Comparison of ENCODE assay signal across 12 cellular contexts in the genomic region with DNA sequence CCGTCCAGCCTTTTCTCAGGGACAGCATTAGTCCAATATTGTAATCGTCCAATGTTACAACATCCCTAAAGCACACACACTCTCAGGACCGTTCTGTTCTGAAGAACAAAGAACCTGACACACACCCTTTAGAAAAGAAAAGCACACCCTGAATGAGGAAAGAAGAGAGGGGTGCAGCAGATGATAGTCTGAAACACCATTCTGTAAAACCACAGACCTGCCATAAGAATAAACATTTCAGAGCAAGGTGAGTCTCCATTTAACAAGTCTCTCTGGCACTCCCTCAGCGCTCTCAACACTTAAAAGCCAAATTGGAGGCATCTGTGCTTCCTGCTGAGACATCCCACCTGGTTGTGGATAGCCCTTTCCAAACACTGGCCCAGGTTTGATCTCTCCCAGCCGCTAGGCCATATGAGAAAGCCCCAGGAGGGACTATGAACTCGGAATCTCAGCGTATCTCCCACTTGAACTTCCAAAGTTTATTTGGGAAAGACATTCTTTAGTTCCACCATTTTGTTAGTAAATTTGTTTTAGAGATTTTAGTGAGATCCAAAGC. TPM values are rescaled to one million over a fixed set of nuclear protein-coding genes. Genes with fewer than 3 reads are reported as not detected.
DNase-seq lines count a peak whose midpoint lies in the region; ATAC-seq, FAIRE-seq and TF ChIP-seq lines count a peak whose summit lies in the region.
"Had no signal": no experiment of that assay in that cellular context is flagged by ENCODE, and none has a peak within 500 bp of the region (broad histone marks: within the 10 kb centered on the region; RNA-seq: fewer than 3 reads in every experiment).

No MANE protein-coding gene starts in this region.

- no peaks in the 10 kb centered on the region for H3K36me3 ChIP-seq in left ventricle myocardium inferior
- H3K36me3 ChIP-seq in mesenchymal stem cell (ENCODE audit: control insufficient read depth in 1 of 2, insufficient read depth in 2 of 2, low read depth in 1 of 2, low read length in 2 of 2), result no peaks in the 10 kb centered on the region
- H3K36me3 ChIP-seq in BE2C, result no peaks in the 10 kb centered on the region
- no peaks in the 10 kb centered on the region for H3K36me3 ChIP-seq in trophoblast cell (ENCODE audit: control insufficient read depth in 1 of 2, insufficient read depth in 2 of 2, low read length in 2 of 2)

- FAIRE-seq in RCC 7860 (lab: Jason Lieb, UNC), result no peak

- H2BK5ac ChIP-seq in mesenchymal stem cell (ENCODE audit: low read depth, low read length, poor library complexity, severe bottlenecking) (peak overlapping the region; percentile 11), trophoblast cell (ENCODE audit: low read depth, low read length, poor library complexity) (no peak overlapping the region)

- DNase-seq in left ventricle myocardium inferior (no peak), left ventricle myocardium superior (no peak), T-helper 17 cell (no peak), mesenchymal stem cell (no peak), BE2C (no peak), GM03348 (ENCODE audit: low spot score) (no peak), trophoblast cell (no peak), RCC 7860 (ENCODE audit: low spot score) (no peak)
- DNase-seq: foreskin fibroblast, nucleus accumbens had no signal

- H3K4me2 ChIP-seq in mesenchymal stem cell (ENCODE audit: low read length, poor library complexity, severe bottlenecking) (no peak overlapping the region), trophoblast cell (ENCODE audit: low read length) (no peak overlapping the region)

- H3K18ac ChIP-seq in mesenchymal stem cell (ENCODE audit: low read depth in 1 of 2, low read length in 2 of 2) (no peak overlapping the region), trophoblast cell (ENCODE audit: low read length) (no peak overlapping the region)

- H2AFZ ChIP-seq in mesenchymal stem cell (ENCODE audit: low read depth, low read length) (no peak overlapping the region), trophoblast cell (ENCODE audit: insufficient read depth, low read length, poor library complexity) (no peak overlapping the region)

- H3K4me3 ChIP-seq in left ventricle myocardium inferior (no peak overlapping the region), mesenchymal stem cell (ENCODE audit: insufficient read depth in 1 of 2, low read depth in 1 of 2, low read length in 2 of 2) (no peak overlapping the region), BE2C (ENCODE audit: low read depth, low read length) (no peak overlapping the region), trophoblast cell (ENCODE audit: low read depth, low read length) (no peak overlapping the region)

- H3K27me3 ChIP-seq in left ventricle myocardium inferior (ENCODE audit: low read depth) (no peaks in the 10 kb centered on the region), mesenchymal stem cell (ENCODE audit: control insufficient read depth in 1 of 2, insufficient read depth in 1 of 2, low read length in 2 of 2) (no peaks in the 10 kb centered on the region), BE2C (no peaks in the 10 kb centered on the region), trophoblast cell (ENCODE audit: insufficient read depth, low read length) (no peaks in the 10 kb centered on the region)

- H4K8ac ChIP-seq in mesenchymal stem cell (ENCODE audit: low read length) (no peak overlapping the region), trophoblast cell (ENCODE audit: low read depth, low read length) (no peak overlapping the region)

- H3K4me3 Mint-ChIP-seq in T-helper 17 cell, result no peak overlapping the region

- H3K4me1 Mint-ChIP-seq in T-helper 17 cell, result peaks cover 62% of the 10 kb centered on the region

- no peak for TF ChIP-seq CTCF in left ventricle myocardium inferior (IDR thresholded peaks at IDR 0.05; ENCODE audit: borderline replicate concordance)
- TF ChIP-seq CTCF in BE2C (IDR thresholded peaks at IDR 0.05; ENCODE audit: low read depth, low read length), result no peak

- H3K79me1 ChIP-seq in mesenchymal stem cell (replicated peaks; ENCODE audit: low read length, poor library complexity, severe bottlenecking) (no peaks in the 10 kb centered on the region), trophoblast cell (ENCODE audit: low read length) (peaks cover 7% of the 10 kb centered on the region)

- H3K4ac ChIP-seq in mesenchymal stem cell (ENCODE audit: low read depth in 1 of 2, low read length in 2 of 2), result no peak overlapping the region
- no peak overlapping the region for H3K4ac ChIP-seq in trophoblast cell (ENCODE audit: low read depth, low read length)

- no peaks in the 10 kb centered on the region for H3K36me3 Mint-ChIP-seq in T-helper 17 cell (ENCODE audit: low read depth)

- H3K4me1 ChIP-seq in left ventricle myocardium inferior (peaks cover 83% of the 10 kb centered on the region), mesenchymal stem cell (ENCODE audit: control insufficient read depth, insufficient read depth, low read depth, low read length) (peaks cover 5% of the 10 kb centered on the region), BE2C (peaks cover 4% of the 10 kb centered on the region; the same call in 1 of the 2 replicates), trophoblast cell (ENCODE audit: control insufficient read depth in 1 of 2, insufficient read depth in 2 of 2, low read length in 2 of 2) (peaks cover 11 to 23% of the 10 kb centered on the region in 2 experiments)

- H3K27ac ChIP-seq in left ventricle myocardium inferior (replicated peaks) (peak overlapping the region; percentile 95), mesenchymal stem cell (ENCODE audit: low read length, poor library complexity, severe bottlenecking) (no peak overlapping the region), trophoblast cell (ENCODE audit: low read depth, low read length) (no peak overlapping the region)
- H3K27ac ChIP-seq: C4-2B had no signal

- H3K9me3 ChIP-seq in left ventricle myocardium inferior (replicated peaks), result no peaks in the 10 kb centered on the region
- no peaks in the 10 kb centered on the region for H3K9me3 ChIP-seq in T-helper 17 cell (ENCODE audit: control insufficient read depth, low read length, poor library complexity, severe bottlenecking)
- H3K9me3 ChIP-seq in mesenchymal stem cell (ENCODE audit: control insufficient read depth, low read length), result no peaks in the 10 kb centered on the region
- H3K9me3 ChIP-seq in BE2C, result no peaks in the 10 kb centered on the region
- no peaks in the 10 kb centered on the region for H3K9me3 ChIP-seq in trophoblast cell (ENCODE audit: insufficient read depth, low read depth, low read length)

- H4K12ac ChIP-seq in trophoblast cell (ENCODE audit: low read depth, low read length), result no peak overlapping the region

- H3K14ac ChIP-seq in mesenchymal stem cell (ENCODE audit: low read length in 2 of 2) (no peak overlapping the region), trophoblast cell (ENCODE audit: low read length) (no peak overlapping the region)

- no peak overlapping the region for H2BK15ac ChIP-seq in mesenchymal stem cell (ENCODE audit: low read depth, poor library complexity, severe bottlenecking)

- WGBS in mesenchymal stem cell, result 82% methylated on average over 4 of the region's 7 CpGs
- WGBS in trophoblast cell (ENCODE audit: extremely low coverage, insufficient coverage, insufficient read length), result no CpG with 5 or more reads among the region's 7 CpGs

- H4K91ac ChIP-seq in mesenchymal stem cell (ENCODE audit: low read length), result no peak overlapping the region
- H4K91ac ChIP-seq in trophoblast cell (ENCODE audit: low read depth, low read length), result no peak overlapping the region

- H3K79me2 ChIP-seq in trophoblast cell (ENCODE audit: control insufficient read depth, insufficient read depth, low read length, poor library complexity), result no peaks in the 10 kb centered on the region

- H2AK5ac ChIP-seq in mesenchymal stem cell (ENCODE audit: low read length, severe bottlenecking) (no peak overlapping the region), trophoblast cell (ENCODE audit: low read length) (no peak overlapping the region)

- H2BK120ac ChIP-seq in mesenchymal stem cell (ENCODE audit: low read depth, low read length) (no peak overlapping the region), trophoblast cell (ENCODE audit: insufficient read depth, low read length, poor library complexity) (no peak overlapping the region)

- H3K27me3 Mint-ChIP-seq in T-helper 17 cell, result no peaks in the 10 kb centered on the region

- ATAC-seq in left ventricle myocardium superior (no peak), T-helper 17 cell (no peak)
- ATAC-seq: SK-N-SH treated with all-trans-retinoic acid at 6 μM for 48 hours had no signal

- H2BK12ac ChIP-seq in mesenchymal stem cell (ENCODE audit: low read length in 2 of 2) (no peak overlapping the region), trophoblast cell (ENCODE audit: low read length) (no peak overlapping the region)

- H3K9ac ChIP-seq in mesenchymal stem cell (ENCODE audit: low read length) (no peak overlapping the region), trophoblast cell (ENCODE audit: low read length) (no peak overlapping the region)

- intact Hi-C loops in left ventricle myocardium inferior (cut with micrococcal nuclease), result loop anchor here (10.0 kb wide), 1 partner anchor 256 kb away; no protein-coding TSS in a partner anchor
- intact Hi-C loops in left ventricle myocardium superior (cut with micrococcal nuclease), result no loop called here

- peak overlapping the region; percentile 89 for H3K27ac Mint-ChIP-seq in T-helper 17 cell

- H3K23ac ChIP-seq in mesenchymal stem cell (ENCODE audit: low read length in 2 of 2), result no peak overlapping the region
- H3K23ac ChIP-seq in trophoblast cell (ENCODE audit: low read length), result no peak overlapping the region

RNA-seq across cellular contexts. Expression of a gene that starts 36.3 kb away (rescaled TPM):
- total RNA-seq in left ventricle myocardium inferior, result 45.3 TPM
- total RNA-seq in left ventricle myocardium superior, result 53.4 TPM
- total RNA-seq in T-helper 17 cell, result 100 to 1,000 TPM; 670 to 745 TPM
- 28.1 TPM for polyA plus RNA-seq in mesenchymal stem cell (2013, experiment 1 of 2)
- 27.2 TPM for polyA plus RNA-seq in mesenchymal stem cell (2013, experiment 2 of 2)
- polyA plus RNA-seq in BE2C (2012; ENCODE audit: insufficient read depth, insufficient read length, low read depth), result 23.4 TPM
- polyA plus RNA-seq in trophoblast cell (2013), result 103 and 111 TPM in 2 replicates

Comparison
In these comparisons a context has a peak if more than half of its experiments do, and no peak if none do; other contexts are left out.
1. RNA of a gene that starts 36.3 kb away (total RNA-seq): 670 to 745 TPM in T-helper 17 cell; 53.4 TPM in left ventricle myocardium superior (single experiment) and 45.3 TPM in left ventricle myocardium inferior (single experiment); every median in the first group is over 10 times any median in the second.